Comparison of ENCODE assay signal across 11 cellular contexts in genomic region chrX:150573702-150574101, GRCh38. TPM values are rescaled to one million over a fixed set of nuclear protein-coding genes. Genes with fewer than 3 reads are reported as not detected.
DNase-seq lines count a peak whose midpoint lies in the region; ATAC-seq and TF ChIP-seq lines count a peak whose summit lies in the region.
"Had no signal": no experiment of that assay in that cellular context is flagged by ENCODE, and none has a peak within 500 bp of the region (broad histone marks: within the 10 kb centered on the region; RNA-seq: fewer than 3 reads in every experiment).

No MANE protein-coding gene starts in this region.

- TF ChIP-seq CTCF in activated B cell treated with CpG ODN at 0.5 μM for 24 hours (IDR thresholded peaks at IDR 0.05) (no peak), osteoblast (IDR thresholded peaks at IDR 0.05; ENCODE audit: extremely low read depth, low read depth, low read length) (no peak)

- CTCF ChIA-PET in activated B cell treated with CpG ODN at 0.5 μM for 24 hours (lab: Charles Lee), result interaction anchor here (0.9 to 2.0 kb wide), 2 partner anchors 13 to 633 kb away, joined by 3 to 5 read pairs; no protein-coding TSS in a partner anchor

- ATAC-seq in GM18511 (IDR thresholded peaks at IDR 0.05; ENCODE audit: unreplicated experiment), result peak; percentile 67
- ATAC-seq in GM21825 (IDR thresholded peaks at IDR 0.05; ENCODE audit: unreplicated experiment), result peak; percentile 37
- ATAC-seq in activated B cell treated with CpG ODN at 0.5 μM for 24 hours (ENCODE audit: low read depth), result peak; percentile 29
- ATAC-seq: K562 had no signal

- H4K20me1 ChIP-seq in osteoblast (ENCODE audit: insufficient read depth, low read length), result peaks cover 9% of the 10 kb centered on the region

- no peaks in the 10 kb centered on the region for H3K27me3 ChIP-seq in mucosa of rectum (ENCODE audit: control insufficient read depth in 2 of 2, insufficient read depth in 2 of 2, low read length in 2 of 2)
- no peaks in the 10 kb centered on the region for H3K27me3 ChIP-seq in osteoblast (ENCODE audit: insufficient read depth, low read length)

- no peaks in the 10 kb centered on the region for H3K27me3 Mint-ChIP-seq in activated B cell treated with CpG ODN at 0.5 μM for 24 hours

- H3K4me3 ChIP-seq in mucosa of rectum (ENCODE audit: low read length in 2 of 2) (peak overlapping the region; percentile 5 to 46), osteoblast (ENCODE audit: insufficient read depth, low read length) (no peak overlapping the region)
- H3K4me3 ChIP-seq: K562 had no signal

- POLR2A ChIA-PET in activated B cell treated with CpG ODN at 0.5 μM for 24 hours (lab: Charles Lee), result interaction anchor here (1.6 kb wide), 1 partner anchor 635 kb away, joined by 6 read pairs; the partner anchor contains the start of gene EOLA2

- H3K27ac ChIP-seq in mucosa of rectum (ENCODE audit: low read depth in 2 of 2, low read length in 2 of 2) (peak overlapping the region; percentile 87 to 93), osteoblast (ENCODE audit: low read depth, low read length) (no peak overlapping the region)
- H3K27ac ChIP-seq: parathyroid adenoma had no signal

- H3K4me1 Mint-ChIP-seq in activated B cell treated with CpG ODN at 0.5 μM for 24 hours, result peaks cover 87% of the 10 kb centered on the region

- H3K36me3 Mint-ChIP-seq in activated B cell treated with CpG ODN at 0.5 μM for 24 hours (ENCODE audit: low read depth), result peaks cover 3% of the 10 kb centered on the region

- no peak for DNase-seq in activated B cell treated with CpG ODN at 0.5 μM for 24 hours
- no peak for DNase-seq in osteoblast (ENCODE audit: insufficient read length, low spot score, missing footprints)
- no peak for DNase-seq in NCI-H1436 (lab: John Stamatoyannopoulos, UW)
- DNase-seq in NCI-H2196 (lab: John Stamatoyannopoulos, UW; ENCODE audit: unreplicated experiment), result no peak
- no peak for DNase-seq in NCI-H524 (lab: John Stamatoyannopoulos, UW)
- DNase-seq: NCI-H82 had no signal

- no peaks in the 10 kb centered on the region for H3K9me3 ChIP-seq in mucosa of rectum (ENCODE audit: control insufficient read depth in 2 of 2, low read length in 2 of 2)
- no peaks in the 10 kb centered on the region for H3K9me3 ChIP-seq in osteoblast (ENCODE audit: low read depth, low read length)

- intact Hi-C loops in activated B cell treated with CpG ODN at 0.5 μM for 24 hours (cut with micrococcal nuclease), result no loop called here

- H3K4me2 ChIP-seq in osteoblast (ENCODE audit: insufficient read depth, low read length), result no peak overlapping the region

- H3K36me3 ChIP-seq in mucosa of rectum (ENCODE audit: control insufficient read depth in 2 of 2, insufficient read depth in 2 of 2, low read length in 2 of 2), result no peaks in the 10 kb centered on the region
- H3K36me3 ChIP-seq in osteoblast (ENCODE audit: insufficient read depth, low read length), result no peaks in the 10 kb centered on the region

- H3K9ac ChIP-seq in mucosa of rectum (ENCODE audit: low read depth in 1 of 2, low read length in 2 of 2), result peak overlapping the region in 1 of 2 donors; percentile 61
- H3K9ac ChIP-seq: parathyroid adenoma had no signal

- H3K9me3 Mint-ChIP-seq in activated B cell treated with CpG ODN at 0.5 μM for 24 hours, result no peaks in the 10 kb centered on the region

- peak overlapping the region; percentile 84 for H3K27ac Mint-ChIP-seq in activated B cell treated with CpG ODN at 0.5 μM for 24 hours

- H3K79me2 ChIP-seq in osteoblast (ENCODE audit: insufficient read depth, low read length), result peaks cover 77% of the 10 kb centered on the region

- H3K4me3 Mint-ChIP-seq in activated B cell treated with CpG ODN at 0.5 μM for 24 hours, result peak overlapping the region; percentile 41

- peaks cover 26 to 78% of the 10 kb centered on the region in 2 donors for H3K4me1 ChIP-seq in mucosa of rectum (ENCODE audit: control insufficient read depth in 2 of 2, insufficient read depth in 2 of 2, low read length in 2 of 2)
- peaks cover 6% of the 10 kb centered on the region for H3K4me1 ChIP-seq in osteoblast (ENCODE audit: insufficient read depth, low read length)

- H2AFZ ChIP-seq in osteoblast (ENCODE audit: low read length), result no peak overlapping the region
- H2AFZ ChIP-seq: parathyroid adenoma had no signal

RNA-seq across cellular contexts. Expression of gene MTM1, which starts 5.3 kb away (rescaled TPM):
- total RNA-seq in activated B cell treated with CpG ODN at 0.5 μM for 24 hours (22.0 and 24.4 TPM in 2 replicates), osteoblast (9.8 and 11.8 TPM in 2 replicates)
